ENCODE assay signal across 8 cellular contexts in genomic region chr1:157948547-157949152, GRCh38. TPM values are rescaled to one million over a fixed set of nuclear protein-coding genes. Genes with fewer than 3 reads are reported as not detected.
DNase-seq lines count a peak whose midpoint lies in the region; ATAC-seq and TF ChIP-seq lines count a peak whose summit lies in the region.

No MANE protein-coding gene starts in this region.

- CTCF ChIA-PET in activated CD4-positive, alpha-beta T cell treated with anti-CD3 and anti-CD28 coated beads for 36 hours (lab: Charles Lee), result interaction anchor here (1.0 kb wide), 1 partner anchor 10 kb away, joined by 4 read pairs; no protein-coding TSS in a partner anchor

- no peak overlapping the region for H3K4me2 ChIP-seq in fibroblast of lung (ENCODE audit: extremely low read depth, insufficient read depth, low read length)

- no peak overlapping the region for H3K4me3 Mint-ChIP-seq in activated CD4-positive, alpha-beta T cell treated with anti-CD3 and anti-CD28 coated beads for 36 hours

- no peak overlapping the region for H2AFZ ChIP-seq in fibroblast of lung (ENCODE audit: low read length)

- intact Hi-C loops in activated CD4-positive, alpha-beta T cell treated with anti-CD3 and anti-CD28 coated beads for 36 hours (cut with DNase I, micrococcal nuclease), result loop anchor here (1.0 to 5.0 kb wide), 2 partner anchors 366 to 368 kb away; no protein-coding TSS in a partner anchor

- peaks cover 14% of the 10 kb centered on the region for H3K27me3 Mint-ChIP-seq in activated CD4-positive, alpha-beta T cell treated with anti-CD3 and anti-CD28 coated beads for 36 hours

- H3K4me3 ChIP-seq in fibroblast of lung (replicated peaks in 1 of 4; ENCODE audit: control extremely low read depth in 1 of 4, insufficient read depth in 1 of 4, low read depth in 3 of 4, low read length in 4 of 4), result no peak overlapping the region

- H3K4me1 Mint-ChIP-seq in activated CD4-positive, alpha-beta T cell treated with anti-CD3 and anti-CD28 coated beads for 36 hours, result no peaks in the 10 kb centered on the region

- H4K20me1 ChIP-seq in fibroblast of lung (ENCODE audit: control insufficient read depth, extremely low read depth, insufficient read depth, low read length), result no peaks in the 10 kb centered on the region

- POLR2A ChIA-PET in activated CD4-positive, alpha-beta T cell treated with anti-CD3 and anti-CD28 coated beads for 36 hours (lab: Charles Lee), result no interaction called here

- TF ChIP-seq CTCF in fibroblast of lung (conservative IDR thresholded peaks at IDR 0.05 in 1 of 2, IDR thresholded peaks at IDR 0.05 in 1 of 2; ENCODE audit: low read depth in 1 of 2, low read length in 2 of 2), result peak; percentile 45 to 62

- H3K9me3 ChIP-seq in fibroblast of lung (ENCODE audit: control insufficient read depth, insufficient read depth, low read depth, low read length), result no peaks in the 10 kb centered on the region

- H3K79me2 ChIP-seq in fibroblast of lung (ENCODE audit: control insufficient read depth, insufficient read depth, low read length), result no peaks in the 10 kb centered on the region

- no peaks in the 10 kb centered on the region for H3K36me3 Mint-ChIP-seq in activated CD4-positive, alpha-beta T cell treated with anti-CD3 and anti-CD28 coated beads for 36 hours (ENCODE audit: low read depth)

- no peak overlapping the region for H3K27ac Mint-ChIP-seq in activated CD4-positive, alpha-beta T cell treated with anti-CD3 and anti-CD28 coated beads for 36 hours

- H3K27ac ChIP-seq in fibroblast of lung (ENCODE audit: insufficient read depth, low read length), result no peak overlapping the region

- no peaks in the 10 kb centered on the region for H3K4me1 ChIP-seq in fibroblast of lung (ENCODE audit: control insufficient read depth, extremely low read depth, insufficient read depth, low read length)

- no peaks in the 10 kb centered on the region for H3K9me3 Mint-ChIP-seq in activated CD4-positive, alpha-beta T cell treated with anti-CD3 and anti-CD28 coated beads for 36 hours (ENCODE audit: low read depth)

- H3K27me3 ChIP-seq in fibroblast of lung (ENCODE audit: control insufficient read depth, insufficient read depth, low read length), result peaks cover 16% of the 10 kb centered on the region

- no peak overlapping the region for H3K9ac ChIP-seq in fibroblast of lung (ENCODE audit: insufficient read depth, low read length)

- DNase-seq in activated CD4-positive, alpha-beta T cell treated with anti-CD3 and anti-CD28 coated beads for 36 hours, result peak; percentile 18
- DNase-seq in activated CD4-positive, alpha-beta T cell treated with anti-CD3 and anti-CD28 coated beads, Interleukin-2, amount 50 U/mL, for 4 hours, result no peak
- peak; percentile 56 for DNase-seq in OCI-M1 (lab: John Stamatoyannopoulos, UW)
- DNase-seq in fibroblast of lung (ENCODE audit: low read depth in 2 of 2), result peak; percentile 25 to 62
- peak in 29 of 56 donors; percentile 1 to 60 (median 11) for DNase-seq in nucleus accumbens (lab: John Stamatoyannopoulos, UW)
- no peak for DNase-seq in activated effector memory CD4-positive, alpha-beta T cell treated with anti-CD3 and anti-CD28 coated beads, Interleukin-2, amount 50 U/mL, for 16 hours
- no peak for DNase-seq in activated naive CD4-positive, alpha-beta T cell (lab: John Stamatoyannopoulos, UW)

- H3K36me3 ChIP-seq in fibroblast of lung (ENCODE audit: control insufficient read depth, insufficient read depth, low read length), result no peaks in the 10 kb centered on the region

- no peak for ATAC-seq in activated CD4-positive, alpha-beta T cell treated with anti-CD3 and anti-CD28 coated beads for 36 hours
- ATAC-seq in HG03135 (IDR thresholded peaks at IDR 0.05; ENCODE audit: unreplicated experiment), result no peak

RNA-seq across cellular contexts. Expression of gene KIRREL1, which starts 44.8 kb away (rescaled TPM):
- under 1 TPM; 0.21 to 0.25 TPM for total RNA-seq in activated CD4-positive, alpha-beta T cell treated with anti-CD3 and anti-CD28 coated beads for 36 hours
- total RNA-seq in fibroblast of lung, result 83.0 and 123 TPM in 2 replicates
- polyA plus RNA-seq in fibroblast of lung, result 42.2 and 55.5 TPM in 2 replicates
- 57.7 and 93.5 TPM in 2 replicates for polyA plus RNA-seq in fibroblast of lung (2012)
- 192 and 249 TPM in 2 replicates for polyA minus RNA-seq in fibroblast of lung (ENCODE audit: low replicate concordance)

Comparison
In these comparisons a context has a peak if more than half of its experiments do, and no peak if none do; other contexts are left out.
1. DNase-seq: peak in activated CD4-positive, alpha-beta T cell treated with anti-CD3 and anti-CD28 coated beads for 36 hours (single experiment), OCI-M1 (single experiment), fibroblast of lung (2 of 2) and nucleus accumbens (29 of 56); none in activated CD4-positive, alpha-beta T cell treated with anti-CD3 and anti-CD28 coated beads, Interleukin-2, amount 50 U/mL, for 4 hours (0 of 2), activated effector memory CD4-positive, alpha-beta T cell treated with anti-CD3 and anti-CD28 coated beads, Interleukin-2, amount 50 U/mL, for 16 hours (single experiment) and activated naive CD4-positive, alpha-beta T cell (0 of 4).
2. RNA of gene KIRREL1, which starts 44.8 kb away (total RNA-seq): 83.0 to 123 TPM in fibroblast of lung; 0.21 to 0.25 TPM in activated CD4-positive, alpha-beta T cell treated with anti-CD3 and anti-CD28 coated beads for 36 hours; every median in the first group is over 10 times any median in the second.